Comparison of ENCODE assay signal across 12 cellular contexts in the genomic region with DNA sequence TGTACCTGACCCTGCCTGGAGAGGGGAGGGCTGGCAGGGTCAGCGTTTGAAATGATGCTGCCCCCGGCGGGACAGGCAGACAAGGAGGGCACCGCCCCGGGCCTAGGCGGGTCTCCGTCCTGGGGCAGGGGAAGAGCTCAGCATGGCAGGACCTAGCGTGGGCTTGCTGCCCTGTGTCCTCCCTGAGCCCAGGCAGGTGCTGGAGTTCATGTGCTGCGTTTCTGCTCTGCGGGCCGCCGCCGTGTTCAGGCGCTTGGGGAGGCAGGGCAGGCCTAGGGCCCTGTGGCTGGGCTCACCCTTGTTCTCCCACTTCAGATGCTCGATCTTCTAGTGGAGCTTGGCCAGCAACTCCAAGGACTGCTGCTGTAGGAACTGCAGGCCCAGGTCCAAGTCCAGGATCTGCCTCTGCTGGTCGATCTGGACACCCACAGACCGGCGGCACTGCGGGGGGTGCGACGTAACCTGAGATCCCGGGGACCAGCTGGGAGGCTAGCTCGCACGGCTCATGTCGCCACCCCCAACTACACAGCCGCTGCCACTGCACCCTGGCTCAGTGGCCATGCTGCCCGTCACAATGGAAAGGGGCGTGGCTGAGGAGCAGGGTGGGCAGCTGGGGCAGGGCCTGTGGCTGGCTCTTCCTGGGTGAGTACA.
DNase-seq lines count a peak whose midpoint lies in the region; ATAC-seq and TF ChIP-seq lines count a peak whose summit lies in the region.
"Had no signal": no experiment of that assay in that cellular context is flagged by ENCODE, and none has a peak within 500 bp of the region (broad histone marks: within the 10 kb centered on the region; RNA-seq: fewer than 3 reads in every experiment).

No MANE protein-coding gene starts in this region.

- DNase-seq in Right ventricle myocardium superior: peak; percentile 30
- DNase-seq in left ventricle myocardium superior: no peak
- DNase-seq in WERI-Rb-1: peak; percentile 55
- DNase-seq in islet precursor cell: peak; percentile 60
- DNase-seq in T-helper 17 cell: no peak
- no peak for DNase-seq in HUDEP-2 (lab: John Stamatoyannopoulos, UW; ENCODE audit: unreplicated experiment in 76 of 76)
- DNase-seq: GF-D8, NCI-H1930, RPMI8226 had no signal

- no peaks in the 10 kb centered on the region for H3K36me3 Mint-ChIP-seq in T-helper 17 cell (ENCODE audit: low read depth)

- H3K27me3 Mint-ChIP-seq in T-helper 17 cell: no peaks in the 10 kb centered on the region
- H3K27me3 Mint-ChIP-seq: B cell had no signal

- H3K9me3 ChIP-seq in WERI-Rb-1 (ENCODE audit: severe bottlenecking): no peaks in the 10 kb centered on the region
- H3K9me3 ChIP-seq in T-helper 17 cell (ENCODE audit: control insufficient read depth, low read length, poor library complexity, severe bottlenecking): no peaks in the 10 kb centered on the region

- TF ChIP-seq CTCF in WERI-Rb-1 (IDR thresholded peaks at IDR 0.05; ENCODE audit: low read depth, low read length): no peak

- H3K4me3 Mint-ChIP-seq in T-helper 17 cell: no peak overlapping the region
- H3K4me3 Mint-ChIP-seq: B cell had no signal

- no peaks in the 10 kb centered on the region for H3K27me3 ChIP-seq in WERI-Rb-1 (ENCODE audit: insufficient read depth, low read depth, severe bottlenecking)

- peaks cover 10% of the 10 kb centered on the region for H3K4me1 Mint-ChIP-seq in T-helper 17 cell
- H3K4me1 Mint-ChIP-seq: B cell had no signal

- no peak overlapping the region for H3K27ac Mint-ChIP-seq in T-helper 17 cell
- H3K27ac Mint-ChIP-seq: B cell had no signal

- H3K4me3 ChIP-seq in WERI-Rb-1 (ENCODE audit: low read depth, low read length): no peak overlapping the region

- H3K27ac ChIP-seq in WERI-Rb-1: no peak overlapping the region

- H3K36me3 ChIP-seq in WERI-Rb-1: peaks cover 9% of the 10 kb centered on the region

- intact Hi-C loops in Right ventricle myocardium superior (cut with DNase I) (no loop called here), left ventricle myocardium superior (cut with micrococcal nuclease) (no loop called here)

- ATAC-seq in Right ventricle myocardium superior (ENCODE audit: poor library complexity) (no peak), left ventricle myocardium superior (no peak), T-helper 17 cell (no peak), GM21515 (IDR thresholded peaks at IDR 0.05; ENCODE audit: unreplicated experiment) (no peak), GM19463 (IDR thresholded peaks at IDR 0.05; ENCODE audit: unreplicated experiment) (no peak)

Comparison
In these comparisons a context has a peak if more than half of its experiments do, and no peak if none do; other contexts are left out.
1. DNase-seq: peak in Right ventricle myocardium superior (single experiment), WERI-Rb-1 (single experiment) and islet precursor cell (single experiment); none in left ventricle myocardium superior (single experiment), T-helper 17 cell (0 of 3) and HUDEP-2 (0 of 76).